8 cellular contexts compared by ENCODE assay signal in genomic region chr17:57860414-57860999, GRCh38. TPM values are rescaled to one million over a fixed set of nuclear protein-coding genes. Genes with fewer than 3 reads are reported as not detected.
DNase-seq lines count a peak whose midpoint lies in the region; ATAC-seq, FAIRE-seq and TF ChIP-seq lines count a peak whose summit lies in the region.

No MANE protein-coding gene starts in this region.

- H3K36me3 Mint-ChIP-seq in endothelial cell (ENCODE audit: low read depth, unreplicated experiment): peaks cover 5% of the 10 kb centered on the region

- H3K4me1 ChIP-seq in OCI-LY7 (ENCODE audit: insufficient read depth, low read length, poor library complexity, severe bottlenecking): peaks cover 7% of the 10 kb centered on the region
- peaks cover 30 to 39% of the 10 kb centered on the region in 2 donors for H3K4me1 ChIP-seq in gastrocnemius medialis

- TF ChIP-seq POLR2A in gastrocnemius medialis (IDR thresholded peaks at IDR 0.05): no peak

- no peaks in the 10 kb centered on the region for H3K27me3 ChIP-seq in gastrocnemius medialis

- no peaks in the 10 kb centered on the region for H3K9me2 ChIP-seq in OCI-LY7 (ENCODE audit: insufficient read depth, low read length)

- H3K9me3 ChIP-seq in OCI-LY7 (ENCODE audit: low read length) (no peaks in the 10 kb centered on the region), gastrocnemius medialis (no peaks in the 10 kb centered on the region)

- peak overlapping the region; percentile 82 for H3K4me3 Mint-ChIP-seq in endothelial cell (ENCODE audit: unreplicated experiment)

- H3K79me2 ChIP-seq in OCI-LY7 (ENCODE audit: insufficient read depth, low read depth, low read length): no peaks in the 10 kb centered on the region

- POLR2A ChIA-PET in GM10248 (lab: Yijun Ruan, JAX): interaction anchor here (0.6 to 1.1 kb wide), 4 partner anchors 8 to 657 kb away, joined by 3 to 4 read pairs (median 4); partner anchors contain the start of gene SRSF1
- POLR2A ChIA-PET in OCI-LY7 (lab: Charles Lee): interaction anchor here (0.6 to 1.1 kb wide), 6 partner anchors 10 to 222 kb away, joined by 3 to 4 read pairs (median 3); partner anchors contain the start of genes DYNLL2 and MRPS23

- no peaks in the 10 kb centered on the region for H3K9me3 Mint-ChIP-seq in endothelial cell (ENCODE audit: unreplicated experiment)

- peak; percentile 14 for DNase-seq in GM10248 (ENCODE audit: extremely low spot score)
- no peak for DNase-seq in OCI-LY7 (ENCODE audit: low spot score)
- DNase-seq in endothelial cell (ENCODE audit: low spot score): no peak
- DNase-seq in gastrocnemius medialis: no peak
- DNase-seq in AG08395 (ENCODE audit: low spot score): no peak
- DNase-seq in KBM-7: no peak
- DNase-seq in urothelium cell line (ENCODE audit: low spot score): no peak
- no peak for DNase-seq in stimulated activated CD4-positive, alpha-beta T cell treated with anti-CD3 and anti-CD28 coated beads, Interleukin-4, amount 100 ng/mL, for 1 hour

- TF ChIP-seq CTCF in GM10248 (IDR thresholded peaks at IDR 0.05; ENCODE audit: control extremely low read depth, extremely low read depth, low read depth, missing control alignments): peak; percentile 1
- no peak for TF ChIP-seq CTCF in OCI-LY7 (conservative IDR thresholded peaks at IDR 0.05; ENCODE audit: low read length)
- TF ChIP-seq CTCF in endothelial cell (IDR thresholded peaks at IDR 0.05; ENCODE audit: unreplicated experiment): no peak
- TF ChIP-seq CTCF in gastrocnemius medialis (IDR thresholded peaks at IDR 0.05 in 4 of 5, conservative IDR thresholded peaks at IDR 0.05 in 1 of 5): no peak

- no peak for ATAC-seq in gastrocnemius medialis

- peaks cover 13% of the 10 kb centered on the region for H3K4me1 Mint-ChIP-seq in endothelial cell (ENCODE audit: unreplicated experiment)

- H3K27ac ChIP-seq in OCI-LY7 (ENCODE audit: low read depth, low read length, poor library complexity, severe bottlenecking) (no peak overlapping the region), gastrocnemius medialis (peak overlapping the region; percentile 85 to 94 (median 90))

- H2AFZ ChIP-seq in OCI-LY7 (ENCODE audit: low read length): no peak overlapping the region

- no peak for FAIRE-seq in urothelium cell line (lab: Jason Lieb, UNC)

- H3K27me3 Mint-ChIP-seq in endothelial cell (ENCODE audit: unreplicated experiment): peaks cover 14% of the 10 kb centered on the region

- H3K4me3 ChIP-seq in OCI-LY7 (ENCODE audit: low read depth, low read length, poor library complexity, severe bottlenecking): no peak overlapping the region
- H3K4me3 ChIP-seq in gastrocnemius medialis: no peak overlapping the region

- H3K36me3 ChIP-seq in OCI-LY7 (ENCODE audit: insufficient read depth, low read length) (no peaks in the 10 kb centered on the region), gastrocnemius medialis (peaks cover 0 to 6% of the 10 kb centered on the region in 2 donors)

- intact Hi-C loops in OCI-LY7 (cut with micrococcal nuclease; ENCODE audit: unreplicated experiment) (no loop called here), gastrocnemius medialis (cut with DNase I; ENCODE audit: low total_unique reads) (no loop called here)

- BruUV-seq in OCI-LY7 (replicated peaks; lab: Mats Ljungman, UMichigan): no TSS peak

- peak overlapping the region; percentile 36; the same call in 1 of the 2 replicates for H3K4me2 ChIP-seq in OCI-LY7 (ENCODE audit: low read length)

- 0 out of 2 replicates have a peak, but pooled peaks cover 5% of the 10 kb centered on the region for H4K20me1 ChIP-seq in OCI-LY7 (ENCODE audit: insufficient read depth, low read length)

- no peak overlapping the region for H3K27ac Mint-ChIP-seq in endothelial cell (ENCODE audit: unreplicated experiment)

- in situ Hi-C loops in gastrocnemius medialis (cut with MboI; ENCODE audit: low sequenced_read_pairs in 4 of 4): no loop called here
- in situ Hi-C loops in KBM-7 (cut with MboI; ENCODE audit: low pct_unique_long_range_greater_than_20kb, low sequenced_read_pairs): loop anchor here (10.0 to 25.0 kb wide), 2 partner anchors 134 to 252 kb away; no protein-coding TSS in a partner anchor

- CTCF ChIA-PET in GM10248 (lab: Yijun Ruan, JAX): interaction anchor here (1.0 to 24.4 kb wide), 19 partner anchors 9 to 262 kb away, joined by 3 to 478 read pairs (median 5); partner anchors contain the start of genes CUEDC1, MRPS23 and VEZF1
- CTCF ChIA-PET in OCI-LY7 (lab: Charles Lee; ENCODE audit: unreplicated experiment): interaction anchor here (0.6 to 1.6 kb wide), 3 partner anchors 23 to 139 kb away, joined by 3 to 6 read pairs (median 3); no protein-coding TSS in a partner anchor

RNA-seq across cellular contexts. Expression of gene MRPS23, which starts 10.7 kb away (rescaled TPM):
- 46.3 and 50.3 TPM in 2 replicates for total RNA-seq in OCI-LY7 (2014; rRNA removed; shearing (Covaris generic))
- 57.3 and 73.5 TPM in 2 replicates for total RNA-seq in OCI-LY7 (2022)
- 39.3 TPM for total RNA-seq in endothelial cell (ENCODE audit: unreplicated experiment)
- 10 to 100 TPM; 24.3 to 47.2 (median 35.5) TPM for total RNA-seq in gastrocnemius medialis
